In genomic region chr3:156599061-156599460, GRCh38 we compare ENCODE assay signal across 30 cellular contexts.
"Had no signal": no experiment of that assay in that cellular context is flagged by ENCODE, and none has a peak within 500 bp of the region (broad histone marks: within the 10 kb centered on the region; RNA-seq: fewer than 3 reads in every experiment).

No MANE protein-coding gene starts in this region.

- ATAC-seq: activated T-helper 17 cell treated with anti-CD3 and anti-CD28 coated beads, Interleukin-2, amount 50 U/mL, for 72 hours; Panc1; Right ventricle myocardium inferior; T-cell had no signal

- H3K4me3 ChIP-seq: MG63, SK-N-MC had no signal

- H3K9me3 Mint-ChIP-seq: activated CD4-positive, alpha-beta memory T cell treated with anti-CD3 and anti-CD28 coated beads for 36 hours; activated CD4-positive, alpha-beta T cell treated with anti-CD3 and anti-CD28 coated beads, Interleukin-2, amount 10 ng/mL, durations not matched to agents 7 days and 5 days; activated T-helper 17 cell treated with anti-CD3 and anti-CD28 coated beads, Interleukin-2, amount 50 U/mL, for 72 hours; T-cell had no signal

- H3K9me3 ChIP-seq: MG63 had no signal

- H3K27me3 ChIP-seq: MG63 had no signal

- H3K27me3 Mint-ChIP-seq: activated T-helper 17 cell treated with anti-CD3 and anti-CD28 coated beads, Interleukin-2, amount 50 U/mL, for 72 hours; brain had no signal

- DNase-seq: activated CD4-positive, alpha-beta memory T cell treated with anti-CD3 and anti-CD28 coated beads for 36 hours; activated CD4-positive, alpha-beta T cell treated with anti-CD3 and anti-CD28 coated beads, Interleukin-2, amount 10 ng/mL, durations not matched to agents 7 days and 5 days; activated CD4-positive, CD25-positive, alpha-beta regulatory T cell; activated CD8-positive, alpha-beta memory T cell treated with anti-CD3 and anti-CD28 coated beads for 24 hours; activated gamma-delta T cell; activated naive CD4-positive, alpha-beta T cell treated with anti-CD3 and anti-CD28 coated beads for 36 hours; activated T-cell treated with anti-CD3 and anti-CD28 coated beads, Interleukin-2, amount 50 U/mL, for 48 hours; amygdala; MG63; MV-4-11; NCI-H1092 treated with DMSO at 0.1 percent for 48 hours; NCI-H1417 treated with DMSO at 0.1 percent for 48 hours; NCI-H1694; NCI-H2029; NCI-H2107; NCI-H345; NCI-H510A; NCI-H69; NK-92 treated with Interleukin-12 subunit alpha and Interleukin-12 subunit beta, amount 100 ng/mL, for 24 hours; OCI-M1; RPMI8226; T-cell; T-helper 2 cell; T1000 had no signal

- H3K27ac Mint-ChIP-seq: activated CD4-positive, alpha-beta memory T cell treated with anti-CD3 and anti-CD28 coated beads for 36 hours; activated CD4-positive, alpha-beta T cell treated with anti-CD3 and anti-CD28 coated beads, Interleukin-2, amount 10 ng/mL, durations not matched to agents 7 days and 5 days; activated naive CD4-positive, alpha-beta T cell treated with anti-CD3 and anti-CD28 coated beads for 36 hours; activated naive CD8-positive, alpha-beta T cell; activated T-helper 17 cell treated with anti-CD3 and anti-CD28 coated beads, Interleukin-2, amount 50 U/mL, for 72 hours; T-cell had no signal

- H3K4me3 Mint-ChIP-seq: activated CD4-positive, alpha-beta memory T cell treated with anti-CD3 and anti-CD28 coated beads for 36 hours; activated CD4-positive, alpha-beta T cell treated with anti-CD3 and anti-CD28 coated beads, Interleukin-2, amount 10 ng/mL, durations not matched to agents 7 days and 5 days; activated naive CD4-positive, alpha-beta T cell treated with anti-CD3 and anti-CD28 coated beads for 36 hours; activated naive CD8-positive, alpha-beta T cell; activated T-helper 17 cell treated with anti-CD3 and anti-CD28 coated beads, Interleukin-2, amount 50 U/mL, for 72 hours; brain; T-cell had no signal

- H3K36me3 Mint-ChIP-seq: activated CD4-positive, alpha-beta memory T cell treated with anti-CD3 and anti-CD28 coated beads for 36 hours; brain; T-cell had no signal

- H3K36me3 ChIP-seq: MG63 had no signal
